In genomic region chr2:191836853-191837769, GRCh38 we compare ENCODE assay signal across 15 cellular contexts. TPM values are rescaled to one million over a fixed set of nuclear protein-coding genes. Genes with fewer than 3 reads are reported as not detected.
A peak's percentile ranks its signal among the peaks of the same experiment; 100 is the strongest.
DNase-seq lines count a peak whose midpoint lies in the region; ATAC-seq, FAIRE-seq and TF ChIP-seq lines count a peak whose summit lies in the region.
"Had no signal": no experiment of that assay in that cellular context is flagged by ENCODE, and none has a peak within 500 bp of the region (broad histone marks: within the 10 kb centered on the region; RNA-seq: fewer than 3 reads in every experiment).

No MANE protein-coding gene starts in this region.

- POLR2A ChIA-PET in K562 (lab: Yijun Ruan, JAX), result interaction anchor here (0.7 to 2.0 kb wide), 4 partner anchors 8 to 246 kb away, joined by 3 to 15 read pairs (median 5); partner anchors contain the start of gene CAVIN2
- POLR2A ChIA-PET in naive thymus-derived CD4-positive, alpha-beta T cell (lab: Charles Lee), result no interaction called here

- FAIRE-seq in K562 (lab: Jason Lieb, UNC), result peak; percentile 93

- H3K9me3 ChIP-seq in K562 (replicated peaks; ENCODE audit: control insufficient read depth, insufficient read depth, low read depth, low read length), result peaks cover 7% of the 10 kb centered on the region
- H3K9me3 ChIP-seq in naive thymus-derived CD4-positive, alpha-beta T cell (ENCODE audit: control insufficient read depth in 2 of 3, low read length in 3 of 3), result no peaks in the 10 kb centered on the region

- H3K4me3 ChIP-seq in K562, result peak overlapping the region; percentile 50
- no peak overlapping the region for H3K4me3 ChIP-seq in naive thymus-derived CD4-positive, alpha-beta T cell (ENCODE audit: low read length)
- H3K4me3 ChIP-seq: skin epidermis had no signal

- 0 out of 2 replicates have a peak, but pooled peaks have one; percentile 38 for TF ChIP-seq POLR2A in K562 (conservative IDR thresholded peaks at IDR 0.05)

- peak; percentile 98 for TF ChIP-seq EP300 in K562 (IDR thresholded peaks at IDR 0.05; ENCODE audit: low read length)

- H3K36me3 Mint-ChIP-seq in naive thymus-derived CD4-positive, alpha-beta T cell, result no peaks in the 10 kb centered on the region
- H3K36me3 Mint-ChIP-seq: activated naive CD8-positive, alpha-beta T cell; stimulated activated naive B cell treated with anti-CD40 and anti-IgM and Interleukin-4, amounts not matched to agents 10 μg/mL and 1 μg/mL and 100 μg/mL, for 72 hours had no signal

- H3K4me1 ChIP-seq in K562 (replicated peaks in 1 of 2; ENCODE audit: control insufficient read depth in 2 of 2, insufficient read depth in 2 of 2, low read length in 2 of 2), result peaks cover 8 to 49% of the 10 kb centered on the region in 2 experiments
- no peaks in the 10 kb centered on the region for H3K4me1 ChIP-seq in naive thymus-derived CD4-positive, alpha-beta T cell (ENCODE audit: control insufficient read depth in 2 of 2, insufficient read depth in 2 of 2, low read length in 2 of 2)

- peak overlapping the region; percentile 88 for H3K4me2 ChIP-seq in K562 (ENCODE audit: insufficient read depth, low read length)

- no peaks in the 10 kb centered on the region for H3K9me3 Mint-ChIP-seq in naive thymus-derived CD4-positive, alpha-beta T cell
- H3K9me3 Mint-ChIP-seq: activated CD4-positive, alpha-beta T cell treated with anti-CD3 and anti-CD28 coated beads, Interleukin-2, amount 10 ng/mL, durations not matched to agents 7 days and 5 days; stimulated activated naive B cell treated with anti-CD40 and anti-IgM and Interleukin-4, amounts not matched to agents 10 μg/mL and 1 μg/mL and 100 μg/mL, for 72 hours had no signal

- peaks cover 61% of the 10 kb centered on the region for H3K36me3 ChIP-seq in K562 (ENCODE audit: control insufficient read depth, insufficient read depth, low read length)
- H3K36me3 ChIP-seq in naive thymus-derived CD4-positive, alpha-beta T cell (ENCODE audit: control insufficient read depth in 2 of 3, insufficient read depth in 3 of 3, low read length in 3 of 3), result no peaks in the 10 kb centered on the region

- DNase-seq in K562 (ENCODE audit: extremely low read depth in 1 of 4, low spot score in 3 of 4), result peak; percentile 59 to 89 (median 67)
- DNase-seq in naive thymus-derived CD4-positive, alpha-beta T cell, result no peak
- no peak for DNase-seq in NCI-H1436 (lab: John Stamatoyannopoulos, UW)
- no peak for DNase-seq in NCI-H1436 treated with DMSO at 0.1 percent for 48 hours (lab: John Stamatoyannopoulos, UW)
- DNase-seq in activated effector memory CD4-positive, alpha-beta T cell treated with Interleukin-2 at 50 U/mL for 16 hours, result no peak
- DNase-seq: activated CD4-positive, alpha-beta T cell treated with anti-CD3 and anti-CD28 coated beads, Interleukin-2, amount 10 ng/mL, durations not matched to agents 7 days and 5 days; COR-L47; NCI-H1092; stimulated activated naive B cell treated with anti-CD40 and anti-IgM and Interleukin-4, amounts not matched to agents 10 μg/mL and 1 μg/mL and 100 μg/mL, for 72 hours had no signal

- no peak overlapping the region for H3K27ac Mint-ChIP-seq in naive thymus-derived CD4-positive, alpha-beta T cell
- H3K27ac Mint-ChIP-seq: activated CD4-positive, alpha-beta T cell treated with anti-CD3 and anti-CD28 coated beads, Interleukin-2, amount 10 ng/mL, durations not matched to agents 7 days and 5 days; activated naive CD8-positive, alpha-beta T cell; stimulated activated naive B cell treated with anti-CD40 and anti-IgM and Interleukin-4, amounts not matched to agents 10 μg/mL and 1 μg/mL and 100 μg/mL, for 72 hours had no signal

- no peak for TF ChIP-seq RAD21 in K562 (CRISPR knock-in tag; conservative IDR thresholded peaks at IDR 0.05 in 1 of 2, IDR thresholded peaks at IDR 0.05 in 1 of 2)

- peaks cover 98% of the 10 kb centered on the region for H3K79me2 ChIP-seq in K562 (ENCODE audit: control insufficient read depth, insufficient read depth, low read length)

- H3K4me1 Mint-ChIP-seq in naive thymus-derived CD4-positive, alpha-beta T cell, result peaks cover 0 to 6% (median 0%) of the 10 kb centered on the region in 7 donors
- H3K4me1 Mint-ChIP-seq: activated CD4-positive, alpha-beta T cell treated with anti-CD3 and anti-CD28 coated beads, Interleukin-2, amount 10 ng/mL, durations not matched to agents 7 days and 5 days had no signal

- H3K27ac ChIP-seq in K562 (ENCODE audit: extremely low read depth, low read depth, low read length), result peak overlapping the region; percentile 95
- H3K27ac ChIP-seq in naive thymus-derived CD4-positive, alpha-beta T cell (ENCODE audit: low read depth, low read length), result no peak overlapping the region
- H3K27ac ChIP-seq: skin epidermis had no signal

- no peaks in the 10 kb centered on the region for H4K20me1 ChIP-seq in K562 (replicated peaks; ENCODE audit: control insufficient read depth, insufficient read depth, low read length)

- CTCF ChIA-PET in K562 (lab: Yijun Ruan, JAX; ENCODE audit: low intra/inter-chr PET ratio), result no interaction called here
- CTCF ChIA-PET in naive thymus-derived CD4-positive, alpha-beta T cell (lab: Charles Lee), result no interaction called here

- no peak overlapping the region for H3K4me3 Mint-ChIP-seq in naive thymus-derived CD4-positive, alpha-beta T cell
- H3K4me3 Mint-ChIP-seq: activated CD4-positive, alpha-beta T cell treated with anti-CD3 and anti-CD28 coated beads, Interleukin-2, amount 10 ng/mL, durations not matched to agents 7 days and 5 days; activated naive CD8-positive, alpha-beta T cell; stimulated activated naive B cell treated with anti-CD40 and anti-IgM and Interleukin-4, amounts not matched to agents 10 μg/mL and 1 μg/mL and 100 μg/mL, for 72 hours had no signal

- WGBS in K562 (ENCODE audit: insufficient coverage, low coverage, missing lambda C conversion rate), result 6% methylated on average over 9 of the region's 9 CpGs

- peaks cover 22 to 38% (median 28%) of the 10 kb centered on the region in 5 donors for H3K27me3 Mint-ChIP-seq in naive thymus-derived CD4-positive, alpha-beta T cell

- intact Hi-C loops in K562 (cut with micrococcal nuclease), result loop anchor here (2.0 to 10.0 kb wide), 3 partner anchors 30 to 262 kb away; no protein-coding TSS in a partner anchor
- intact Hi-C loops in naive thymus-derived CD4-positive, alpha-beta T cell (cut with micrococcal nuclease), result no loop called here

- H3K27me3 ChIP-seq in K562 (ENCODE audit: control insufficient read depth in 2 of 2, insufficient read depth in 2 of 2, low read length in 2 of 2), result no peaks in the 10 kb centered on the region
- no peaks in the 10 kb centered on the region for H3K27me3 ChIP-seq in naive thymus-derived CD4-positive, alpha-beta T cell (ENCODE audit: control insufficient read depth in 2 of 2, insufficient read depth in 2 of 2, low read length in 2 of 2)

- peak overlapping the region; percentile 22; the same call in 1 of the 2 replicates for H2AFZ ChIP-seq in K562 (ENCODE audit: low read depth, low read length)

- TF ChIP-seq CTCF in K562 (IDR thresholded peaks at IDR 0.05 in 2 of 3, conservative IDR thresholded peaks at IDR 0.05 in 1 of 3; ENCODE audit: insufficient read depth in 2 of 3, low read depth in 1 of 3, low read length in 3 of 3), result no peak

- in situ Hi-C loops in K562 (cut with MboI), result loop anchor here (10.0 kb wide), 1 partner anchor 272 kb away; no protein-coding TSS in a partner anchor

- H3K9me1 ChIP-seq in K562 (ENCODE audit: control insufficient read depth, insufficient read depth, low read length), result no peaks in the 10 kb centered on the region

- BruUV-seq in K562 (replicated peaks; lab: Mats Ljungman, UMichigan), result no TSS peak

- H3K9ac ChIP-seq in K562 (ENCODE audit: insufficient read depth in 1 of 2, low read depth in 2 of 2, low read length in 2 of 2), result peak overlapping the region; percentile 76 to 84; a peak in 3 of 4 replicates

- ATAC-seq in GM18511 (IDR thresholded peaks at IDR 0.05; ENCODE audit: unreplicated experiment) (peak; percentile 66), HG02884 (IDR thresholded peaks at IDR 0.05; ENCODE audit: unreplicated experiment) (peak; percentile 78), K562 (peak; percentile 73), GM19455 (IDR thresholded peaks at IDR 0.05; ENCODE audit: unreplicated experiment) (no peak)
- peak; percentile 52 for ATAC-seq in naive thymus-derived CD4-positive, alpha-beta T cell
- ATAC-seq: Panc1 had no signal

TF ChIP-seq in K562, 482 proteins besides CTCF, POLR2A, EP300 and RAD21 (continues in another document):
- TF ChIP-seq ZNF121 (CRISPR knock-in tag; conservative IDR thresholded peaks at IDR 0.05), result no peak
- TF ChIP-seq TAF1 (IDR thresholded peaks at IDR 0.05; ENCODE audit: control insufficient read depth, extremely low read depth, insufficient read depth, low read length, severe bottlenecking), result peak; percentile 50
- no peak for TF ChIP-seq ZBTB8A (IDR thresholded peaks at IDR 0.05; ENCODE audit: partially characterized antibody)
- TF ChIP-seq SRSF9 (IDR thresholded peaks at IDR 0.05; ENCODE audit: borderline replicate concordance, low read depth, low read length), result no peak
- no peak for TF ChIP-seq NONO (IDR thresholded peaks at IDR 0.05; ENCODE audit: low read depth in 2 of 2, low read length in 1 of 2)
- TF ChIP-seq NFYB (IDR thresholded peaks at IDR 0.05; ENCODE audit: extremely low read depth, insufficient read length), result no peak
- TF ChIP-seq ARID1B (IDR thresholded peaks at IDR 0.05), result peak; percentile 93
- TF ChIP-seq NFIC (IDR thresholded peaks at IDR 0.05), result peak; percentile 78
- TF ChIP-seq CREBBP (IDR thresholded peaks at IDR 0.05; ENCODE audit: low read depth, low read length), result no peak

RNA-seq across cellular contexts. Expression of gene CAVIN2, which starts 9.8 kb away (rescaled TPM):
- total RNA-seq in K562 (2011; cell fraction: chromatin; rRNA removed; ENCODE audit: low replicate concordance), result 11.7 and 16.8 TPM in 2 replicates
- 12.2 and 13.9 TPM in 2 replicates for total RNA-seq in K562 (2011; cell fraction: nucleolus; rRNA removed)
- 12.6 and 12.7 TPM in 2 replicates for total RNA-seq in K562 (2011; cell fraction: nucleoplasm; rRNA removed)
- 65.1 and 71.8 TPM in 2 replicates for total RNA-seq in K562 (2014; rRNA removed)
- total RNA-seq in K562 (2014; rRNA removed; fragmentation: Illumina TruSeq; extraction: Trizol), result 81.0 and 86.4 TPM in 2 replicates
- 87.7 and 92.4 TPM in 2 replicates for total RNA-seq in K562 (2015; rRNA removed; fragmentation: Illumina TruSeq; extraction: Trizol)
- 70.5 and 74.6 TPM in 2 replicates for total RNA-seq in K562 (2021)
- 29.3 and 43.5 TPM in 2 replicates for polyA plus RNA-seq in K562 (2011; rRNA removed)
- 22.5 and 40.5 TPM in 2 replicates for polyA plus RNA-seq in K562 (2011; cell fraction: cytosol; rRNA removed)
- polyA plus RNA-seq in K562 (2011; cell fraction: nucleus; rRNA removed), result 14.2 and 19.0 TPM in 2 replicates
- 44.5 and 64.1 TPM in 2 replicates for polyA plus RNA-seq in K562 (2012)
- polyA plus RNA-seq in K562 (2014; fragmentation: Illumina TruSeq; extraction: Trizol), result 66.6 and 73.8 TPM in 2 replicates
- 10 to 100 TPM; 20.6 to 31.5 TPM for polyA plus RNA-seq in K562 (2014; fragmentation: Nextera tagmentation; extraction: Ambion mirVana)
- polyA plus RNA-seq in K562 (2014; rRNA removed), result 63.4 and 69.0 TPM in 2 replicates
- polyA minus RNA-seq in K562 (2011; rRNA and poly(A)+ RNA removed), result 31.3 and 39.1 TPM in 2 replicates
- 23.3 and 34.4 TPM in 2 replicates for polyA minus RNA-seq in K562 (2011; cell fraction: cytosol; rRNA and poly(A)+ RNA removed)
- 26.5 and 38.9 TPM in 2 replicates for polyA minus RNA-seq in K562 (2011; cell fraction: nucleus; rRNA and poly(A)+ RNA removed)
- 1 to 10 TPM in 1 of 5 experiments, under 1 TPM in 1, not detected in 3; 0.29 to 3.7 TPM for total RNA-seq in naive thymus-derived CD4-positive, alpha-beta T cell
- polyA plus RNA-seq in naive thymus-derived CD4-positive, alpha-beta T cell, result not detected
- total RNA-seq: activated CD4-positive, alpha-beta T cell treated with anti-CD3 and anti-CD28 coated beads, Interleukin-2, amount 10 ng/mL, durations not matched to agents 7 days and 5 days had no signal

Comparison
In these comparisons a context has a peak if more than half of its experiments do, and no peak if none do; other contexts are left out.
1. DNase-seq: peak in K562 (4 of 4); none in naive thymus-derived CD4-positive, alpha-beta T cell (0 of 9), NCI-H1436 (single experiment), NCI-H1436 treated with DMSO at 0.1 percent for 48 hours (single experiment) and activated effector memory CD4-positive, alpha-beta T cell treated with Interleukin-2 at 50 U/mL for 16 hours (single experiment).